In genomic region chr1:29712801-29713200, GRCh38 we compare ENCODE assay signal across 17 cellular contexts.
"Had no signal": no experiment of that assay in that cellular context is flagged by ENCODE, and none has a peak within 500 bp of the region (broad histone marks: within the 10 kb centered on the region; RNA-seq: fewer than 3 reads in every experiment).

No MANE protein-coding gene starts in this region.

- H3K9ac ChIP-seq: neural progenitor cell, parathyroid adenoma had no signal

- H3K27ac Mint-ChIP-seq: activated CD8-positive, alpha-beta T cell treated with anti-CD3 and anti-CD28 coated beads for 36 hours; endodermal cell; neural progenitor cell had no signal

- H3K79me2 ChIP-seq: parathyroid adenoma had no signal

- H3K4me3 ChIP-seq: breast epithelium, dorsolateral prefrontal cortex, gastroesophageal sphincter, lower lobe of right lung, neural progenitor cell, tibial artery, vagina had no signal

- H3K4me3 Mint-ChIP-seq: activated CD8-positive, alpha-beta T cell treated with anti-CD3 and anti-CD28 coated beads for 36 hours; endodermal cell had no signal

- H3K27me3 ChIP-seq: breast epithelium, neural progenitor cell, tibial artery, vagina had no signal

- H3K36me3 ChIP-seq: breast epithelium, gastroesophageal sphincter, lower lobe of right lung, neural progenitor cell, tibial artery, vagina had no signal

- DNase-seq: activated CD4-positive, CD25-positive, alpha-beta regulatory T cell treated with anti-CD3 and anti-CD28 coated beads, Interleukin-2, amount 50 U/mL, for 72 hours; activated CD8-positive, alpha-beta T cell treated with anti-CD3 and anti-CD28 coated beads for 36 hours; anterior cingulate cortex; dorsolateral prefrontal cortex; endodermal cell; left colon; lower lobe of right lung; midbrain; stimulated activated CD4-positive, alpha-beta T cell treated with anti-CD3 and anti-CD28 coated beads, Interleukin-2, amount 100 ng/mL, for 48 hours; stimulated activated naive CD4-positive, alpha-beta T cell; T-helper 9 cell; tibial artery had no signal

- H3K36me3 Mint-ChIP-seq: neural progenitor cell had no signal

- H3K4me2 ChIP-seq: neural progenitor cell had no signal

- H3K4me1 ChIP-seq: breast epithelium, lower lobe of right lung, parathyroid adenoma had no signal

- H3K27ac ChIP-seq: breast epithelium, dorsolateral prefrontal cortex, gastroesophageal sphincter, lower lobe of right lung, neural progenitor cell, parathyroid adenoma, tibial artery, vagina had no signal

- H2AFZ ChIP-seq: neural progenitor cell, parathyroid adenoma had no signal

- H3K9me3 ChIP-seq: breast epithelium, lower lobe of right lung, vagina had no signal
